In genomic region chr7:50783304-50783703, GRCh38 we compare ENCODE assay signal across 8 cellular contexts. TPM values are rescaled to one million over a fixed set of nuclear protein-coding genes. Genes with fewer than 3 reads are reported as not detected.
A peak's percentile ranks its signal among the peaks of the same experiment; 100 is the strongest.
DNase-seq lines count a peak whose midpoint lies in the region; ATAC-seq and TF ChIP-seq lines count a peak whose summit lies in the region.

No MANE protein-coding gene starts in this region.

- H3K36me3 ChIP-seq in heart right ventricle (peaks cover 0 to 5% (median 0%) of the 10 kb centered on the region in 9 donors), mesendoderm (ENCODE audit: control insufficient read depth, insufficient read depth, low read length) (peaks cover 2% of the 10 kb centered on the region), tibial artery (no peaks in the 10 kb centered on the region), left lung (no peaks in the 10 kb centered on the region)

- WGBS in heart right ventricle, 2 donors = 60 to 65% methylated on average over 6 of the region's 6 CpGs
- no CpG with 5 or more reads among the region's 6 CpGs for WGBS in mesendoderm (ENCODE audit: extremely low coverage, insufficient coverage, low lambda C conversion rate)

- H2BK15ac ChIP-seq in mesendoderm (replicated peaks; ENCODE audit: low read depth) = no peak overlapping the region

- peaks cover 4 to 80% (median 51%) of the 10 kb centered on the region in 9 donors for H3K4me1 ChIP-seq in heart right ventricle
- H3K4me1 ChIP-seq in mesendoderm (ENCODE audit: control insufficient read depth, low read depth, low read length) = peaks cover 2% of the 10 kb centered on the region
- peaks cover 0 to 32% (median 10%) of the 10 kb centered on the region in 4 donors for H3K4me1 ChIP-seq in tibial artery
- H3K4me1 ChIP-seq in left lung = peaks cover 6 to 33% of the 10 kb centered on the region in 2 donors

- no peak overlapping the region for H2BK5ac ChIP-seq in mesendoderm (ENCODE audit: low read length)

- H4K8ac ChIP-seq in mesendoderm (ENCODE audit: low read depth, low read length) = no peak overlapping the region

- H2AK5ac ChIP-seq in mesendoderm (ENCODE audit: low read length) = no peak overlapping the region

- peaks cover 49% of the 10 kb centered on the region for H3K79me1 ChIP-seq in mesendoderm (ENCODE audit: low read length)

- H3K23ac ChIP-seq in mesendoderm (ENCODE audit: low read length) = no peak overlapping the region

- no peak overlapping the region for H3K9ac ChIP-seq in mesendoderm (ENCODE audit: low read length)

- peak overlapping the region; percentile 59 for H3K4me2 ChIP-seq in mesendoderm (ENCODE audit: low read length)

- no peak overlapping the region for H4K5ac ChIP-seq in mesendoderm (ENCODE audit: low read length)

- peak in 1 of 8 donors; percentile 18 for ATAC-seq in heart right ventricle
- no peak for ATAC-seq in left cardiac atrium
- no peak for ATAC-seq in left lung

- no peak overlapping the region for H2BK120ac ChIP-seq in mesendoderm (ENCODE audit: low read depth, low read length)

- intact Hi-C loops in heart right ventricle (cut with DNase I) (loop anchor here in 6 of 10 donors (5.0 to 10.0 kb wide), 5 partner anchors 281 to 361 kb away; no protein-coding TSS in a partner anchor), left cardiac atrium (cut with DNase I) (no loop called here), tibial artery (cut with DNase I; ENCODE audit: low total_unique reads) (loop anchor here (10.0 kb wide), 1 partner anchor 291 kb away; no protein-coding TSS in a partner anchor), left lung (cut with DNase I) (no loop called here)

- H3K9me3 ChIP-seq in heart right ventricle (peaks cover 0 to 3% (median 0%) of the 10 kb centered on the region in 11 donors), tibial artery (peaks cover 0 to 2% (median 0%) of the 10 kb centered on the region in 3 donors), left lung (no peaks in the 10 kb centered on the region)

- no peak for DNase-seq in heart right ventricle
- DNase-seq in left cardiac atrium = no peak
- no peak for DNase-seq in astrocyte of the cerebellum (ENCODE audit: low read depth)
- no peak for DNase-seq in mesendoderm
- DNase-seq in tibial artery = no peak
- DNase-seq in NOMO-1 treated with dmso at 0.1 percent for 144 hours (lab: John Stamatoyannopoulos, UW; ENCODE audit: unreplicated experiment) = no peak
- no peak for DNase-seq in C1 segment of cervical spinal cord (lab: John Stamatoyannopoulos, UW)
- DNase-seq in left lung = no peak

- no peak for TF ChIP-seq CTCF in heart right ventricle (IDR thresholded peaks at IDR 0.05)
- no peak for TF ChIP-seq CTCF in astrocyte of the cerebellum (IDR thresholded peaks at IDR 0.05; ENCODE audit: low read depth, low read length, missing control alignments)
- TF ChIP-seq CTCF in tibial artery (IDR thresholded peaks at IDR 0.05) = no peak
- no peak for TF ChIP-seq CTCF in left lung (IDR thresholded peaks at IDR 0.05)

- no peak overlapping the region for H3K27ac ChIP-seq in heart right ventricle
- H3K27ac ChIP-seq in mesendoderm (ENCODE audit: low read depth, low read length) = no peak overlapping the region
- H3K27ac ChIP-seq in tibial artery = no peak overlapping the region
- H3K27ac ChIP-seq in left lung = no peak overlapping the region

- H3K27me3 ChIP-seq in heart right ventricle (peaks cover 0 to 6% (median 0%) of the 10 kb centered on the region in 7 donors), mesendoderm (ENCODE audit: insufficient read depth, low read length, poor library complexity) (no peaks in the 10 kb centered on the region), tibial artery (no peaks in the 10 kb centered on the region), left lung (peaks cover 0 to 13% of the 10 kb centered on the region in 2 donors)

- H3K4ac ChIP-seq in mesendoderm (ENCODE audit: low read depth, low read length) = no peak overlapping the region

- in situ Hi-C loops in astrocyte of the cerebellum (cut with HindIII; ENCODE audit: low sequenced_read_pairs) = no loop called here

- no peak overlapping the region for H3K18ac ChIP-seq in mesendoderm (ENCODE audit: low read length)

- H3K4me3 ChIP-seq in heart right ventricle = peak overlapping the region in 7 of 10 donors; percentile 58 to 65 (median 61)
- peak overlapping the region; percentile 48 for H3K4me3 ChIP-seq in astrocyte of the cerebellum (ENCODE audit: low read depth, low read length)
- no peak overlapping the region for H3K4me3 ChIP-seq in mesendoderm (ENCODE audit: low read length)
- H3K4me3 ChIP-seq in tibial artery = peak overlapping the region; percentile 55 to 62
- peak overlapping the region in 1 of 2 donors; percentile 50 for H3K4me3 ChIP-seq in left lung

- peak overlapping the region; percentile 65 for H3K56ac ChIP-seq in mesendoderm (ENCODE audit: low read length)

- H3K79me2 ChIP-seq in mesendoderm (ENCODE audit: control insufficient read depth, insufficient read depth, low read length) = peaks cover 90% of the 10 kb centered on the region

RNA-seq across cellular contexts. Expression of gene GRB10, which starts 0.6 kb away (rescaled TPM):
- total RNA-seq in heart right ventricle = 10 to 100 TPM; 25.5 to 48.7 (median 31.5) TPM
- 10 to 100 TPM; 13.2 to 22.5 TPM for polyA plus RNA-seq in heart right ventricle
- total RNA-seq in left cardiac atrium = 10 to 100 TPM; 39.9 to 45.6 TPM
- polyA plus RNA-seq in mesendoderm (2013, experiment 1 of 2) = 29.6 TPM
- 29.5 TPM for polyA plus RNA-seq in mesendoderm (2013, experiment 2 of 2)
- total RNA-seq in left lung = 10 to 100 TPM; 41.1 to 58.3 TPM

Comparison
In these comparisons a context has a peak if more than half of its experiments do, and no peak if none do; other contexts are left out.
1. intact Hi-C loops: an anchor here in heart right ventricle (5.0 to 10.0 kb wide) and tibial artery (10.0 kb wide); none called in left cardiac atrium and left lung.